ENCODE assay signal across 20 cellular contexts in the genomic region with DNA sequence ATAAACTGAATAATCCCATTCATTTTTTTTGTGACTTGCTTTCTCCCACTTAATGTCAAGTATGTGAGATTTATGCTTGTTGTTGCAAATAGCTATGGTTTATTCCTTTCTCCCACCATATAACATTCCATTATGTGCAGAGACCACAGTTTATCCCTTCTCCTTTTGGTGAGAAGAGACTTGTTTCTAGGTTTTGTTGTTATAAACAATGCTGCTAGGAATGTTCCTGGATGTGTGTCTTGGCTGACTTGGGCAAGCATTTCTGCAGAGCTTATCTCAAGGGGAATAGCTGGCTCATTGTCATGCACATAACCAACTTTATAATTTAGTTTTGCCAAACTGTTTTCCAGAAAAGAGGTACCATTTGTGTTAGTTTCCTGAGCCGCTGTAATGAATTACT. TPM values are rescaled to one million over a fixed set of nuclear protein-coding genes. Genes with fewer than 3 reads are reported as not detected.
DNase-seq lines count a peak whose midpoint lies in the region; ATAC-seq and TF ChIP-seq lines count a peak whose summit lies in the region.
"Had no signal": no experiment of that assay in that cellular context is flagged by ENCODE, and none has a peak within 500 bp of the region (broad histone marks: within the 10 kb centered on the region; RNA-seq: fewer than 3 reads in every experiment).

No MANE protein-coding gene starts in this region.

- H3K4me1 ChIP-seq in right cardiac atrium (ENCODE audit: control insufficient read depth, insufficient read depth, low read length) = no peaks in the 10 kb centered on the region
- H3K4me1 ChIP-seq: A549 had no signal

- intact Hi-C loops in right cardiac atrium (cut with DNase I) = no loop called here

- 33% methylated on average over 1 of the region's 1 CpG for WGBS in right cardiac atrium

- H3K27ac ChIP-seq in right cardiac atrium (ENCODE audit: low read length) (no peak overlapping the region), coronary artery (no peak overlapping the region)
- H3K27ac ChIP-seq: A549 had no signal

- H3K9me3 ChIP-seq in right cardiac atrium (ENCODE audit: control insufficient read depth, low read length) (no peaks in the 10 kb centered on the region), MG63 (no peaks in the 10 kb centered on the region)
- H3K9me3 ChIP-seq: A549 had no signal

- TF ChIP-seq CTCF in AG09309 (IDR thresholded peaks at IDR 0.05; ENCODE audit: control insufficient read depth, insufficient read depth, low read depth, low read length, missing control alignments) = no peak
- TF ChIP-seq CTCF in LNCaP clone FGC (IDR thresholded peaks at IDR 0.05; ENCODE audit: control insufficient read depth, extremely low read depth, insufficient read depth) = no peak
- TF ChIP-seq CTCF in coronary artery (IDR thresholded peaks at IDR 0.05) = no peak

- H3K27me3 ChIP-seq in right cardiac atrium (ENCODE audit: control insufficient read depth, insufficient read depth) (no peaks in the 10 kb centered on the region), MG63 (no peaks in the 10 kb centered on the region)

- no peaks in the 10 kb centered on the region for H3K36me3 ChIP-seq in MG63

- no peak overlapping the region for H3K4me3 ChIP-seq in AG09309 (ENCODE audit: control insufficient read depth, low read depth, low read length)
- H3K4me3 ChIP-seq in LNCaP clone FGC (ENCODE audit: low read depth, low read length) = no peak overlapping the region
- no peak overlapping the region for H3K4me3 ChIP-seq in right cardiac atrium (ENCODE audit: low read length)
- no peak overlapping the region for H3K4me3 ChIP-seq in coronary artery
- no peak overlapping the region for H3K4me3 ChIP-seq in MG63
- H3K4me3 ChIP-seq: A549 had no signal

- DNase-seq in AG09309 (ENCODE audit: low read depth) = peak; percentile 31
- DNase-seq in LNCaP clone FGC (ENCODE audit: low read depth) = peak; percentile 28
- peak; percentile 82 for DNase-seq in fibroblast of gingiva (ENCODE audit: low read depth)
- DNase-seq in right cardiac atrium = no peak
- DNase-seq in coronary artery (ENCODE audit: low spot score) = no peak
- no peak for DNase-seq in MG63
- no peak for DNase-seq in activated CD4-positive, CD25-positive, alpha-beta regulatory T cell treated with anti-CD3 and anti-CD28 coated beads, Interleukin-2, amount 50 U/mL, for 72 hours
- DNase-seq in NCI-H2196 treated with DMSO at 0.1 percent for 48 hours (lab: John Stamatoyannopoulos, UW; ENCODE audit: unreplicated experiment) = no peak
- DNase-seq: activated B cell treated with CpG ODN at 0.5 μM for 24 hours; activated CD4-positive, alpha-beta memory T cell treated with anti-CD3 and anti-CD28 coated beads for 36 hours; activated naive CD8-positive, alpha-beta T cell treated with anti-CD3 and anti-CD28 coated beads, Interleukin-2, amount 10 ng/mL, durations not matched to agents 7 days and 5 days; C1 segment of cervical spinal cord; Calu3; glutamatergic neuron; NCI-H146; NCI-H2171 treated with DMSO at 0.1 percent for 48 hours; T1000 had no signal

- peak; percentile 56 to 84 for ATAC-seq in right cardiac atrium

RNA-seq across cellular contexts. Expression of gene PPP1CC, which starts 47.6 kb away (rescaled TPM):
- total RNA-seq in right cardiac atrium = 100 to 1,000 TPM; 156 to 175 (median 160) TPM
- polyA plus RNA-seq in right cardiac atrium = 120 TPM
- 118 and 155 TPM in 2 replicates for total RNA-seq in MG63 (2014; rRNA removed; shearing (Covaris generic); ENCODE audit: low replicate concordance)

RNA-seq across cellular contexts. Expression of gene CCDC63, which starts 56.5 kb away (rescaled TPM):
- not detected for total RNA-seq in right cardiac atrium
- polyA plus RNA-seq in right cardiac atrium = not detected
- not detected in 2 replicates for total RNA-seq in MG63 (2014; rRNA removed; shearing (Covaris generic); ENCODE audit: low replicate concordance)
- total RNA-seq: activated B cell treated with CpG ODN at 0.5 μM for 24 hours; activated CD4-positive, alpha-beta memory T cell treated with anti-CD3 and anti-CD28 coated beads for 36 hours; activated naive CD8-positive, alpha-beta T cell treated with anti-CD3 and anti-CD28 coated beads, Interleukin-2, amount 10 ng/mL, durations not matched to agents 7 days and 5 days; Calu3; mesothelial cell of epicardium; urinary bladder had no signal
- polyA plus RNA-seq: urinary bladder had no signal

Comparison
In these comparisons a context has a peak if more than half of its experiments do, and no peak if none do; other contexts are left out.
1. DNase-seq: peak in AG09309 (single experiment), LNCaP clone FGC (single experiment) and fibroblast of gingiva (single experiment); none in right cardiac atrium (0 of 3), coronary artery (single experiment), MG63 (single experiment), activated CD4-positive, CD25-positive, alpha-beta regulatory T cell treated with anti-CD3 and anti-CD28 coated beads, Interleukin-2, amount 50 U/mL, for 72 hours (single experiment) and NCI-H2196 treated with DMSO at 0.1 percent for 48 hours (single experiment).